26 cellular contexts compared by ENCODE assay signal in the genomic region with DNA sequence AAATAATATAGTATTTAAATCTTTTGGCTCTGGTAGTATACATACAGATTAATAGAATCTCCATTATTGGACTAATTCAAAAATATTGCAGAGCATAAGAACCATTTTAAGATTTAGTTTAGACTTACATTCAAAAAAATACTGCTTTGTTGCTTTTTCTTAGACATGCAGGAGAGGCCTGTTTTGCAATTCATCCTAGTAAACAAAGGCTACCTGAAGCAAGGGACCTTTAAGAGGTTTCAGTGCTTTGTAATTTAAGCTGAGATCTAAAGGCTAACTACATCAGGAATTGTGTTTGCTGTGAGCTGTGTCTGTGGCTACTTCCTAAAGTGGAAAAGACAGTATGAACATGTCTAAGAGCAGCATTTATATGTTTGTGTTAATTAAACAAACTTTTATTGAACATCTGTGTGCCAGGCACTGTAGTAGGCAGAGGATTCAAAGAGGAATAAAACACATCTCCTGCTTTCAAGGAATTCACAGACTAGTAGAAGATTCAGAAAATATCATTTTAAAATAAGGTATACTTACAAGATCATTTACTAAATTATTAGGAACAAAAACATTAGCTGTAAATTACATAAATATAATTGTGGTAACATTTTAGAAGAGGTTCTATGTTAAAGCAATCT. TPM values are rescaled to one million over a fixed set of nuclear protein-coding genes. Genes with fewer than 3 reads are reported as not detected.
"Had no signal": no experiment of that assay in that cellular context is flagged by ENCODE, and none has a peak within 500 bp of the region (broad histone marks: within the 10 kb centered on the region; RNA-seq: fewer than 3 reads in every experiment).

No MANE protein-coding gene starts in this region.

- H3K4me3 Mint-ChIP-seq: activated CD4-positive, alpha-beta memory T cell treated with anti-CD3 and anti-CD28 coated beads, Interleukin-2, amount 10 ng/mL, durations not matched to agents 7 days and 5 days; activated CD4-positive, alpha-beta T cell treated with anti-CD3 and anti-CD28 coated beads, Interleukin-2, amount 10 ng/mL, durations not matched to agents 24 days and 14 days; activated naive CD8-positive, alpha-beta T cell treated with anti-CD3 and anti-CD28 coated beads, Interleukin-2, amount 50 U/mL, for 24 hours; memory B cell; natural killer cell treated with Interleukin-12 subunit alpha and Interleukin-12 subunit beta and Interleukin-15 and Interleukin-18, amount 100 ng/mL, for 72 hours; stimulated activated effector memory CD8-positive, alpha-beta T cell treated with anti-CD3 and anti-CD28 coated beads, Interleukin-12 subunit alpha, Interleukin-12 subunit beta, amount 100 ng/mL, for 72 hours; stimulated activated naive CD8-positive, alpha-beta T cell treated with anti-CD3 and anti-CD28 coated beads, Interleukin-15, amount 100 ng/mL, for 72 hours had no signal

- DNase-seq: activated CD4-positive, alpha-beta memory T cell treated with anti-CD3 and anti-CD28 coated beads, Interleukin-2, amount 10 ng/mL, durations not matched to agents 7 days and 5 days; activated CD4-positive, alpha-beta T cell treated with anti-CD3 and anti-CD28 coated beads, Interleukin-2, amount 10 ng/mL, durations not matched to agents 24 days and 14 days; activated gamma-delta T cell; activated naive CD4-positive, alpha-beta T cell treated with anti-CD3 and anti-CD28 coated beads, Interleukin-2, amount 50 U/mL, for 16 hours; activated naive CD8-positive, alpha-beta T cell treated with anti-CD3 and anti-CD28 coated beads, Interleukin-2, amount 50 U/mL, for 24 hours; activated T-cell treated with anti-CD3 and anti-CD28 coated beads for 4 hours; anterior cingulate cortex; body of pancreas; cortex of kidney; erythroblast; foreskin fibroblast; left colon; pancreas; psoas muscle; right cardiac atrium; stimulated activated CD4-positive, alpha-beta T cell treated with anti-CD3 and anti-CD28 coated beads, Interleukin-2, amount 100 ng/mL, for 24 hours; stimulated activated naive CD8-positive, alpha-beta T cell treated with anti-CD3 and anti-CD28 coated beads, Interleukin-15, amount 100 ng/mL, for 72 hours; T-helper 2 cell; tibial artery had no signal

- ATAC-seq: activated CD4-positive, CD25-positive, alpha-beta regulatory T cell treated with anti-CD3 and anti-CD28 coated beads, Interleukin-2, amount 50 U/mL, for 24 hours; activated naive CD8-positive, alpha-beta T cell treated with anti-CD3 and anti-CD28 coated beads, Interleukin-2, amount 50 U/mL, for 24 hours; body of pancreas; natural killer cell treated with Interleukin-12 subunit alpha and Interleukin-12 subunit beta and Interleukin-15 and Interleukin-18, amount 100 ng/mL, for 72 hours; pancreas; psoas muscle; right cardiac atrium; stimulated activated effector memory CD8-positive, alpha-beta T cell treated with anti-CD3 and anti-CD28 coated beads, Interleukin-12 subunit alpha, Interleukin-12 subunit beta, amount 100 ng/mL, for 72 hours; stimulated activated naive CD8-positive, alpha-beta T cell treated with anti-CD3 and anti-CD28 coated beads, Interleukin-15, amount 100 ng/mL, for 72 hours had no signal

- H3K9me3 ChIP-seq: body of pancreas, neutrophil, pancreas, psoas muscle, tibial artery had no signal

- H3K27me3 ChIP-seq: body of pancreas, cardiac muscle cell, neutrophil, pancreas, tibial artery had no signal

- H3K36me3 ChIP-seq: pancreas had no signal

- H3K4me1 ChIP-seq: body of pancreas, pancreas, psoas muscle, tibial artery had no signal

- H3K4me3 ChIP-seq: body of pancreas, cardiac muscle cell, pancreas, psoas muscle, skin epidermis, tibial artery had no signal

- H3K27ac ChIP-seq: body of pancreas, cardiac muscle cell, neutrophil, pancreas, psoas muscle, skin epidermis, tibial artery had no signal

- H3K27ac Mint-ChIP-seq: activated CD4-positive, alpha-beta memory T cell treated with anti-CD3 and anti-CD28 coated beads, Interleukin-2, amount 10 ng/mL, durations not matched to agents 7 days and 5 days; activated CD4-positive, alpha-beta T cell treated with anti-CD3 and anti-CD28 coated beads, Interleukin-2, amount 10 ng/mL, durations not matched to agents 24 days and 14 days; activated naive CD8-positive, alpha-beta T cell treated with anti-CD3 and anti-CD28 coated beads, Interleukin-2, amount 50 U/mL, for 24 hours; memory B cell; natural killer cell treated with Interleukin-12 subunit alpha and Interleukin-12 subunit beta and Interleukin-15 and Interleukin-18, amount 100 ng/mL, for 72 hours; stimulated activated effector memory CD8-positive, alpha-beta T cell treated with anti-CD3 and anti-CD28 coated beads, Interleukin-12 subunit alpha, Interleukin-12 subunit beta, amount 100 ng/mL, for 72 hours had no signal

- H3K9me3 Mint-ChIP-seq: activated CD4-positive, alpha-beta memory T cell treated with anti-CD3 and anti-CD28 coated beads, Interleukin-2, amount 10 ng/mL, durations not matched to agents 7 days and 5 days; activated CD4-positive, alpha-beta T cell treated with anti-CD3 and anti-CD28 coated beads, Interleukin-2, amount 10 ng/mL, durations not matched to agents 24 days and 14 days; activated naive CD8-positive, alpha-beta T cell treated with anti-CD3 and anti-CD28 coated beads, Interleukin-2, amount 50 U/mL, for 24 hours; memory B cell; natural killer cell treated with Interleukin-12 subunit alpha and Interleukin-12 subunit beta and Interleukin-15 and Interleukin-18, amount 100 ng/mL, for 72 hours; stimulated activated effector memory CD8-positive, alpha-beta T cell treated with anti-CD3 and anti-CD28 coated beads, Interleukin-12 subunit alpha, Interleukin-12 subunit beta, amount 100 ng/mL, for 72 hours; stimulated activated naive CD8-positive, alpha-beta T cell treated with anti-CD3 and anti-CD28 coated beads, Interleukin-15, amount 100 ng/mL, for 72 hours had no signal

- H3K4me1 Mint-ChIP-seq: activated CD4-positive, alpha-beta memory T cell treated with anti-CD3 and anti-CD28 coated beads, Interleukin-2, amount 10 ng/mL, durations not matched to agents 7 days and 5 days; activated CD4-positive, alpha-beta T cell treated with anti-CD3 and anti-CD28 coated beads, Interleukin-2, amount 10 ng/mL, durations not matched to agents 24 days and 14 days; activated naive CD8-positive, alpha-beta T cell treated with anti-CD3 and anti-CD28 coated beads, Interleukin-2, amount 50 U/mL, for 24 hours; memory B cell; stimulated activated effector memory CD8-positive, alpha-beta T cell treated with anti-CD3 and anti-CD28 coated beads, Interleukin-12 subunit alpha, Interleukin-12 subunit beta, amount 100 ng/mL, for 72 hours; stimulated activated naive CD8-positive, alpha-beta T cell treated with anti-CD3 and anti-CD28 coated beads, Interleukin-15, amount 100 ng/mL, for 72 hours had no signal

- H3K27me3 Mint-ChIP-seq: activated naive CD8-positive, alpha-beta T cell treated with anti-CD3 and anti-CD28 coated beads, Interleukin-2, amount 50 U/mL, for 24 hours; memory B cell; natural killer cell treated with Interleukin-12 subunit alpha and Interleukin-12 subunit beta and Interleukin-15 and Interleukin-18, amount 100 ng/mL, for 72 hours; stimulated activated naive CD8-positive, alpha-beta T cell treated with anti-CD3 and anti-CD28 coated beads, Interleukin-15, amount 100 ng/mL, for 72 hours had no signal

- H3K36me3 Mint-ChIP-seq: natural killer cell treated with Interleukin-12 subunit alpha and Interleukin-12 subunit beta and Interleukin-15 and Interleukin-18, amount 100 ng/mL, for 72 hours had no signal

RNA-seq across cellular contexts. Expression of a gene that starts 29.1 kb away (rescaled TPM):
- total RNA-seq: cardiac muscle cell had no signal
